ENCODE assay signal across 14 cellular contexts in genomic region chr7:33517191-33517590, GRCh38.
"Had no signal": no experiment of that assay in that cellular context is flagged by ENCODE, and none has a peak within 500 bp of the region (broad histone marks: within the 10 kb centered on the region; RNA-seq: fewer than 3 reads in every experiment).

No MANE protein-coding gene starts in this region.

- H3K27ac ChIP-seq: neural progenitor cell, WERI-Rb-1 had no signal

- H3K27ac Mint-ChIP-seq: activated CD4-positive, alpha-beta memory T cell treated with anti-CD3 and anti-CD28 coated beads for 36 hours; activated naive CD8-positive, alpha-beta T cell; activated T-helper 1 cell treated with anti-CD3 and anti-CD28 coated beads, Interleukin-12 subunit alpha, Interleukin-12 subunit beta, Interleukin-2, Interleukin-4 antibody, amounts not matched to agents 30 ng/mL and 10 ng/mL and 1 ng/mL, durations not matched to agents 14 hours and 24 hours and 36 hours; dendritic cell treated with granulocyte-macrophage colony-stimulating factor and Interleukin-4, amounts not matched to agents 40 ng/mL and 50 ng/mL, for 4 days; effector memory CD8-positive, alpha-beta T cell; neural progenitor cell; progenitor cell of endocrine pancreas; stimulated activated naive B cell treated with anti-CD40 and anti-IgM and Interleukin-4, amounts not matched to agents 10 μg/mL and 1 μg/mL and 100 μg/mL, for 72 hours had no signal

- H3K9me3 ChIP-seq: mucosa of descending colon had no signal

- H3K4me3 ChIP-seq: mucosa of descending colon, neural progenitor cell had no signal

- H3K27me3 Mint-ChIP-seq: activated CD4-positive, alpha-beta memory T cell treated with anti-CD3 and anti-CD28 coated beads for 36 hours; activated naive CD8-positive, alpha-beta T cell; dendritic cell treated with granulocyte-macrophage colony-stimulating factor and Interleukin-4, amounts not matched to agents 40 ng/mL and 50 ng/mL, for 4 days; effector memory CD8-positive, alpha-beta T cell; naive B cell; progenitor cell of endocrine pancreas; stimulated activated naive B cell treated with anti-CD40 and anti-IgM and Interleukin-4, amounts not matched to agents 10 μg/mL and 1 μg/mL and 100 μg/mL, for 72 hours had no signal

- H3K9me3 Mint-ChIP-seq: activated CD4-positive, alpha-beta memory T cell treated with anti-CD3 and anti-CD28 coated beads for 36 hours; activated T-helper 1 cell treated with anti-CD3 and anti-CD28 coated beads, Interleukin-12 subunit alpha, Interleukin-12 subunit beta, Interleukin-2, Interleukin-4 antibody, amounts not matched to agents 30 ng/mL and 10 ng/mL and 1 ng/mL, durations not matched to agents 14 hours and 24 hours and 36 hours; dendritic cell treated with granulocyte-macrophage colony-stimulating factor and Interleukin-4, amounts not matched to agents 40 ng/mL and 50 ng/mL, for 4 days; effector memory CD8-positive, alpha-beta T cell; neural progenitor cell had no signal

- H2AFZ ChIP-seq: neural progenitor cell had no signal

- H3K36me3 Mint-ChIP-seq: neural progenitor cell had no signal

- H3K36me3 ChIP-seq: neural progenitor cell, WERI-Rb-1 had no signal

- H3K4me2 ChIP-seq: neural progenitor cell had no signal

- H3K4me3 Mint-ChIP-seq: activated CD4-positive, alpha-beta memory T cell treated with anti-CD3 and anti-CD28 coated beads for 36 hours; activated naive CD8-positive, alpha-beta T cell; activated T-helper 1 cell treated with anti-CD3 and anti-CD28 coated beads, Interleukin-12 subunit alpha, Interleukin-12 subunit beta, Interleukin-2, Interleukin-4 antibody, amounts not matched to agents 30 ng/mL and 10 ng/mL and 1 ng/mL, durations not matched to agents 14 hours and 24 hours and 36 hours; dendritic cell treated with granulocyte-macrophage colony-stimulating factor and Interleukin-4, amounts not matched to agents 40 ng/mL and 50 ng/mL, for 4 days; effector memory CD8-positive, alpha-beta T cell; naive B cell; neural progenitor cell; stimulated activated naive B cell treated with anti-CD40 and anti-IgM and Interleukin-4, amounts not matched to agents 10 μg/mL and 1 μg/mL and 100 μg/mL, for 72 hours had no signal

- H3K27me3 ChIP-seq: neural progenitor cell had no signal

- H3K4me1 ChIP-seq: neural progenitor cell had no signal

- H3K4me1 Mint-ChIP-seq: naive B cell; neural progenitor cell; stimulated activated naive B cell treated with anti-CD40 and anti-IgM and Interleukin-4, amounts not matched to agents 10 μg/mL and 1 μg/mL and 100 μg/mL, for 72 hours had no signal

- DNase-seq: activated CD4-positive, alpha-beta memory T cell treated with anti-CD3 and anti-CD28 coated beads for 36 hours; activated T-cell treated with anti-CD3 and anti-CD28 coated beads for 4 hours; effector memory CD8-positive, alpha-beta T cell; left cardiac atrium; mesenchymal stem cell; mucosa of descending colon; naive B cell; stimulated activated naive B cell treated with anti-CD40 and anti-IgM and Interleukin-4, amounts not matched to agents 10 μg/mL and 1 μg/mL and 100 μg/mL, for 72 hours; WERI-Rb-1 had no signal

- H3K9ac ChIP-seq: neural progenitor cell had no signal
